Comparison of ENCODE assay signal across 12 cellular contexts in genomic region chr18:2780750-2781149, GRCh38.
"Had no signal": no experiment of that assay in that cellular context is flagged by ENCODE, and none has a peak within 500 bp of the region (broad histone marks: within the 10 kb centered on the region; RNA-seq: fewer than 3 reads in every experiment).

No MANE protein-coding gene starts in this region.

- H3K27ac ChIP-seq: esophagus muscularis mucosa, pancreas, SJCRH30, thyroid gland, vagina had no signal

- H3K27me3 ChIP-seq: esophagus muscularis mucosa, pancreas, SJCRH30, thyroid gland, vagina had no signal

- ATAC-seq: pancreas had no signal

- H3K4me3 Mint-ChIP-seq: activated naive CD8-positive, alpha-beta T cell treated with anti-CD3 and anti-CD28 coated beads for 36 hours; activated T-helper 1 cell treated with anti-CD3 and anti-CD28 coated beads, Interleukin-12 subunit alpha, Interleukin-12 subunit beta, Interleukin-2, Interleukin-4 antibody, amounts not matched to agents 30 ng/mL and 10 ng/mL and 1 ng/mL, durations not matched to agents 14 hours and 24 hours and 36 hours; neural crest cell had no signal

- H3K27me3 Mint-ChIP-seq: activated naive CD8-positive, alpha-beta T cell treated with anti-CD3 and anti-CD28 coated beads for 36 hours had no signal

- H3K9me3 Mint-ChIP-seq: activated naive CD8-positive, alpha-beta T cell treated with anti-CD3 and anti-CD28 coated beads for 36 hours; activated T-helper 1 cell treated with anti-CD3 and anti-CD28 coated beads, Interleukin-12 subunit alpha, Interleukin-12 subunit beta, Interleukin-2, Interleukin-4 antibody, amounts not matched to agents 30 ng/mL and 10 ng/mL and 1 ng/mL, durations not matched to agents 14 hours and 24 hours and 36 hours; neural crest cell had no signal

- H3K4me3 ChIP-seq: esophagus muscularis mucosa, pancreas, SJCRH30, thyroid gland, vagina had no signal

- DNase-seq: activated naive CD8-positive, alpha-beta T cell treated with anti-CD3 and anti-CD28 coated beads for 36 hours; anterior cingulate cortex; pancreas; SJCRH30; stimulated activated CD4-positive, alpha-beta T cell treated with anti-CD3 and anti-CD28 coated beads, Interleukin-2, amount 100 ng/mL, for 48 hours; stimulated activated CD8-positive, alpha-beta memory T cell treated with anti-CD3 and anti-CD28 coated beads, Interleukin-4, amount 100 ng/mL, for 48 hours; T1000; thyroid gland had no signal

- H3K4me1 ChIP-seq: esophagus muscularis mucosa, pancreas, SJCRH30, thyroid gland, vagina had no signal

- H3K4me1 Mint-ChIP-seq: activated naive CD8-positive, alpha-beta T cell treated with anti-CD3 and anti-CD28 coated beads for 36 hours; neural crest cell had no signal

- H3K27ac Mint-ChIP-seq: activated naive CD8-positive, alpha-beta T cell treated with anti-CD3 and anti-CD28 coated beads for 36 hours; activated T-helper 1 cell treated with anti-CD3 and anti-CD28 coated beads, Interleukin-12 subunit alpha, Interleukin-12 subunit beta, Interleukin-2, Interleukin-4 antibody, amounts not matched to agents 30 ng/mL and 10 ng/mL and 1 ng/mL, durations not matched to agents 14 hours and 24 hours and 36 hours had no signal

- H3K9me3 ChIP-seq: esophagus muscularis mucosa, pancreas, SJCRH30, thyroid gland, vagina had no signal
